Comparison of ENCODE assay signal across 8 cellular contexts in genomic region chr1:202029171-202029665, GRCh38. TPM values are rescaled to one million over a fixed set of nuclear protein-coding genes. Genes with fewer than 3 reads are reported as not detected.
DNase-seq lines count a peak whose midpoint lies in the region; FAIRE-seq and TF ChIP-seq lines count a peak whose summit lies in the region.

No MANE protein-coding gene starts in this region.

- H3K27ac ChIP-seq in SJSA1, result peak overlapping the region; percentile 26

- no peaks in the 10 kb centered on the region for H3K9me3 ChIP-seq in SJSA1 (replicated peaks)

- FAIRE-seq in frontal cortex (lab: Jason Lieb, UNC), result peak; percentile 28

- no peak overlapping the region for H3K4me3 ChIP-seq in SJSA1
- no peak overlapping the region for H3K4me3 ChIP-seq in lower leg skin (ENCODE audit: low read depth, poor library complexity, severe bottlenecking)

- no peaks in the 10 kb centered on the region for H3K36me3 ChIP-seq in SJSA1

- TF ChIP-seq CTCF in lower leg skin (IDR thresholded peaks at IDR 0.05), result no peak

- DNase-seq in AG08396 (ENCODE audit: low spot score), result peak; percentile 71
- peak; percentile 74 for DNase-seq in HT-29 (ENCODE audit: low spot score)
- peak in 1 of 2 experiments; percentile 88 for DNase-seq in SJSA1 (ENCODE audit: low read depth in 1 of 2, low spot score in 2 of 2)
- DNase-seq in frontal cortex (ENCODE audit: low spot score in 2 of 2), result peak in 1 of 2 donors; percentile 50
- no peak for DNase-seq in lower leg skin (ENCODE audit: low spot score in 2 of 2)
- no peak for DNase-seq in T-helper 1 cell
- no peak for DNase-seq in activated naive CD4-positive, alpha-beta T cell (lab: John Stamatoyannopoulos, UW)
- no peak for DNase-seq in hypothalamus (lab: John Stamatoyannopoulos, UW)

- TF ChIP-seq POLR2A in lower leg skin (IDR thresholded peaks at IDR 0.05), result no peak

- WGBS in lower leg skin, 2 donors, result 64 to 65% methylated on average over 5 of the region's 5 CpGs

- H3K4me1 ChIP-seq in SJSA1 (replicated peaks), result peaks cover 24% of the 10 kb centered on the region

- intact Hi-C loops in lower leg skin (cut with DNase I; ENCODE audit: low total_unique reads), result no loop called here

- H3K27me3 ChIP-seq in SJSA1 (replicated peaks), result no peaks in the 10 kb centered on the region

RNA-seq across cellular contexts. Expression of gene ELF3, which starts 18.8 kb away (rescaled TPM):
- total RNA-seq in HT-29 (2014; rRNA removed; shearing (Covaris generic)), result 812 and 1,050 TPM in 2 replicates
- total RNA-seq in SJSA1 (2014; rRNA removed; shearing (Covaris generic)), result 0.05 TPM in 1 of 2 replicates, not detected in the other
- total RNA-seq in frontal cortex, result under 0.01 TPM
- 10 to 100 TPM in 3 of 4 donors, 1 to 10 TPM in 1; 9.8 to 36.4 (median 31.2) TPM for total RNA-seq in lower leg skin

RNA-seq across cellular contexts. Expression of gene RNPEP, which starts 46.8 kb away (rescaled TPM):
- 131 and 140 TPM in 2 replicates for total RNA-seq in HT-29 (2014; rRNA removed; shearing (Covaris generic))
- 69.7 and 80.9 TPM in 2 replicates for total RNA-seq in SJSA1 (2014; rRNA removed; shearing (Covaris generic))
- 11.4 TPM for total RNA-seq in frontal cortex
- 100 to 1,000 TPM in 1 of 4 donors, 10 to 100 TPM in 3; 46.2 to 111 (median 85.3) TPM for total RNA-seq in lower leg skin

Comparison
In these comparisons a context has a peak if more than half of its experiments do, and no peak if none do; other contexts are left out.
1. DNase-seq: peak in AG08396 (single experiment) and HT-29 (single experiment); none in lower leg skin (0 of 2), T-helper 1 cell (0 of 5), activated naive CD4-positive, alpha-beta T cell (0 of 4) and hypothalamus (0 of 51).
2. RNA of gene ELF3, which starts 18.8 kb away (total RNA-seq): 812 to 1,050 TPM in HT-29; 9.8 to 36.4 TPM in lower leg skin, 0.05 TPM in SJSA1 and under 0.01 TPM in frontal cortex (single experiment); every median in the first group is over 10 times any median in the second.